16 cellular contexts compared by ENCODE assay signal in the genomic region with DNA sequence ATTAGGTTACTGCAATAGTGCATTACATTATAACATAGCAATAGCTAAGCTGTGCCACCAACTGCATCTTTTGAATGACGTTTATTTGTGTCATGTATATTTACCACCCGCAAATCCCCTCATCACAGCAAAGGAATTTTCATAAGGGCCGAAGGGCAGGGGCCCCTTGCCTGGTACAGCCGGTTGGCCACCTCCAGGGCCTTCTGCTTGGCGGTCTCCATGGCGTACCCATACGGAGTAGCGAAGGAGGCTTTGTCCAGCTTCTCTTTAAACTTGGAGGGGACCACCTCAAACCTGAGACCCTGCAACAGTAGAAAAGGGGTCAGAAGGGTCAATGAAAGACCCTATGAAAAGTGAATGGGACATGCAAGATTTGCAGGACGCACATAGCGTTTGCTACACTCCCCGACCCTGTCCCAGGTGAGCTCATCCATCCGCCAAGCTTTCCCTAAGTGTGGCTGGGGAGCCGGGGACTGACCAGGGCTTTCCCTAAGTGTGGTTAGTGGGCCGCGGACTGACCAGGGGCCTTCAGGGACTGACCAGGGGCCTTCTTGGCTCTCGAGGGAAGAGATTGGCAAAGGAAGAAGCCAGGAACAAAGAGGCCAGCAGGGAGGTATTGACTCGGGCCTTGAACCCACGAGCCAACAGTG. TPM values are rescaled to one million over a fixed set of nuclear protein-coding genes. Genes with fewer than 3 reads are reported as not detected.
DNase-seq lines count a peak whose midpoint lies in the region; ATAC-seq and TF ChIP-seq lines count a peak whose summit lies in the region.
"Had no signal": no experiment of that assay in that cellular context is flagged by ENCODE, and none has a peak within 500 bp of the region (broad histone marks: within the 10 kb centered on the region; RNA-seq: fewer than 3 reads in every experiment).

No MANE protein-coding gene starts in this region.

- H3K27ac ChIP-seq in WERI-Rb-1 (no peak overlapping the region), testis (no peak overlapping the region)
- H3K27ac ChIP-seq: ascending aorta had no signal

- H3K4me1 Mint-ChIP-seq in activated T-cell treated with anti-CD3 and anti-CD28 coated beads, Interleukin-2, amount 50 U/mL, for 4 hours (ENCODE audit: low read depth), result peaks cover 2% of the 10 kb centered on the region
- no peaks in the 10 kb centered on the region for H3K4me1 Mint-ChIP-seq in mesothelial cell of epicardium

- no peak overlapping the region for H3K27ac Mint-ChIP-seq in mesothelial cell of epicardium
- H3K27ac Mint-ChIP-seq: stimulated activated naive CD8-positive, alpha-beta T cell treated with anti-CD3 and anti-CD28 coated beads, Interleukin-15, Interleukin-2, amounts not matched to agents 100 ng/mL and 50 ng/mL, for 24 hours had no signal

- H3K4me3 Mint-ChIP-seq in activated T-cell treated with anti-CD3 and anti-CD28 coated beads, Interleukin-2, amount 50 U/mL, for 4 hours, result no peak overlapping the region
- H3K4me3 Mint-ChIP-seq in mesothelial cell of epicardium, result no peak overlapping the region
- H3K4me3 Mint-ChIP-seq: effector memory CD8-positive, alpha-beta T cell; stimulated activated naive CD8-positive, alpha-beta T cell treated with anti-CD3 and anti-CD28 coated beads, Interleukin-15, Interleukin-2, amounts not matched to agents 100 ng/mL and 50 ng/mL, for 24 hours had no signal

- H3K9me3 ChIP-seq in WERI-Rb-1 (ENCODE audit: severe bottlenecking) (no peaks in the 10 kb centered on the region), testis (no peaks in the 10 kb centered on the region)
- H3K9me3 ChIP-seq: ascending aorta had no signal

- H3K36me3 ChIP-seq in WERI-Rb-1, result peaks cover 9% of the 10 kb centered on the region
- H3K36me3 ChIP-seq in testis (ENCODE audit: low read depth, missing control alignments), result no peaks in the 10 kb centered on the region

- H3K4me1 ChIP-seq in testis, result no peaks in the 10 kb centered on the region
- H3K4me1 ChIP-seq: ascending aorta had no signal

- TF ChIP-seq CTCF in WERI-Rb-1 (IDR thresholded peaks at IDR 0.05; ENCODE audit: low read depth, low read length) (no peak), testis (IDR thresholded peaks at IDR 0.05) (no peak), mesothelial cell of epicardium (IDR thresholded peaks at IDR 0.05; ENCODE audit: unreplicated experiment) (no peak)

- no peaks in the 10 kb centered on the region for H3K27me3 Mint-ChIP-seq in activated T-cell treated with anti-CD3 and anti-CD28 coated beads, Interleukin-2, amount 50 U/mL, for 4 hours (ENCODE audit: low read depth)
- no peaks in the 10 kb centered on the region for H3K27me3 Mint-ChIP-seq in mesothelial cell of epicardium (ENCODE audit: low read depth)
- H3K27me3 Mint-ChIP-seq: effector memory CD8-positive, alpha-beta T cell; stimulated activated naive CD8-positive, alpha-beta T cell treated with anti-CD3 and anti-CD28 coated beads, Interleukin-15, Interleukin-2, amounts not matched to agents 100 ng/mL and 50 ng/mL, for 24 hours had no signal

- no peak for TF ChIP-seq POLR2A in testis (IDR thresholded peaks at IDR 0.05)

- WGBS in testis, 2 donors, result 93 to 94% methylated on average over 12 to 18 of the region's 18 CpGs

- peak; percentile 7 to 15 for DNase-seq in activated T-cell treated with anti-CD3 and anti-CD28 coated beads, Interleukin-2, amount 50 U/mL, for 48 hours
- no peak for DNase-seq in activated T-cell treated with anti-CD3 and anti-CD28 coated beads, Interleukin-2, amount 50 U/mL, for 4 hours
- peak; percentile 2 for DNase-seq in WERI-Rb-1
- DNase-seq in iPS-NIHi11 (ENCODE audit: low spot score), result peak; percentile 4
- DNase-seq in testis, result peak; percentile 7
- no peak for DNase-seq in superior temporal gyrus (ENCODE audit: extremely low spot score)
- no peak for DNase-seq in mesothelial cell of epicardium (ENCODE audit: low spot score in 2 of 2, unreplicated experiment in 2 of 2)
- DNase-seq: activated gamma-delta T cell, C1 segment of cervical spinal cord, HCEC 1CT, NCI-H524 had no signal

- peaks cover 10% of the 10 kb centered on the region for H3K9me3 Mint-ChIP-seq in activated T-cell treated with anti-CD3 and anti-CD28 coated beads, Interleukin-2, amount 50 U/mL, for 4 hours
- H3K9me3 Mint-ChIP-seq in mesothelial cell of epicardium, result peaks cover 31% of the 10 kb centered on the region

- intact Hi-C loops in testis (cut with DNase I; ENCODE audit: low total_unique reads), result loop anchor here (10.0 kb wide), 1 partner anchor 47 kb away; a partner anchor contains a TSS

- peaks cover 30% of the 10 kb centered on the region for H3K36me3 Mint-ChIP-seq in activated T-cell treated with anti-CD3 and anti-CD28 coated beads, Interleukin-2, amount 50 U/mL, for 4 hours (ENCODE audit: insufficient read depth)
- peaks cover 56% of the 10 kb centered on the region for H3K36me3 Mint-ChIP-seq in mesothelial cell of epicardium

- ATAC-seq in activated T-cell treated with anti-CD3 and anti-CD28 coated beads, Interleukin-2, amount 50 U/mL, for 4 hours, result no peak
- no peak for ATAC-seq in esophagus mucosa
- ATAC-seq: effector memory CD8-positive, alpha-beta T cell had no signal

- no peaks in the 10 kb centered on the region for H3K27me3 ChIP-seq in WERI-Rb-1 (ENCODE audit: insufficient read depth, low read depth, severe bottlenecking)
- no peaks in the 10 kb centered on the region for H3K27me3 ChIP-seq in testis
- H3K27me3 ChIP-seq: ascending aorta had no signal

- H3K4me3 ChIP-seq in WERI-Rb-1 (ENCODE audit: low read depth, low read length), result no peak overlapping the region
- no peak overlapping the region for H3K4me3 ChIP-seq in testis
- H3K4me3 ChIP-seq: ascending aorta, lung had no signal

RNA-seq across cellular contexts. Expression of a gene that starts 10.6 kb away (rescaled TPM):
- 10 to 100 TPM; 33.0 to 53.2 (median 36.9) TPM for total RNA-seq in activated T-cell treated with anti-CD3 and anti-CD28 coated beads, Interleukin-2, amount 50 U/mL, for 4 hours
- total RNA-seq in testis, result 10 to 100 TPM; 31.0 to 41.2 TPM
- polyA plus RNA-seq in testis (ENCODE audit: insufficient read depth, low read depth, low replicate concordance), result 27.0 TPM
- 8.1 TPM for total RNA-seq in esophagus mucosa
- 30.1 to 31.9 TPM (median 31.2 TPM) in 3 replicates for total RNA-seq in mesothelial cell of epicardium

RNA-seq across cellular contexts. Expression of a gene that starts 50.2 kb away (rescaled TPM):
- total RNA-seq in activated T-cell treated with anti-CD3 and anti-CD28 coated beads, Interleukin-2, amount 50 U/mL, for 4 hours, result 100 to 1,000 TPM; 518 to 544 (median 518) TPM
- total RNA-seq in testis (100 to 1,000 TPM; 171 to 293 TPM), esophagus mucosa (294 TPM), mesothelial cell of epicardium (453 to 469 TPM (median 460 TPM) in 3 replicates)
- 157 TPM for polyA plus RNA-seq in testis (ENCODE audit: insufficient read depth, low read depth, low replicate concordance)

Comparison
In these comparisons a context has a peak if more than half of its experiments do, and no peak if none do; other contexts are left out.
1. DNase-seq: peak in activated T-cell treated with anti-CD3 and anti-CD28 coated beads, Interleukin-2, amount 50 U/mL, for 48 hours (2 of 2), WERI-Rb-1 (single experiment), iPS-NIHi11 (single experiment) and testis (single experiment); none in activated T-cell treated with anti-CD3 and anti-CD28 coated beads, Interleukin-2, amount 50 U/mL, for 4 hours (single experiment), superior temporal gyrus (single experiment) and mesothelial cell of epicardium (0 of 2).